ENCODE assay signal across 1 cellular context in genomic region chr6:158231551-158232444, GRCh38.
TF ChIP-seq lines count a peak whose summit lies in the region.

No MANE protein-coding gene starts in this region.

TF ChIP-seq in HepG2, 621 proteins besides CTCF, POLR2A, EP300 and RAD21 (continued from another document):
- TF ChIP-seq AHDC1 (CRISPR knock-in tag; IDR thresholded peaks at IDR 0.05; ENCODE audit: borderline replicate concordance), result no peak
- no peak for TF ChIP-seq ZNF7 (CRISPR knock-in tag; IDR thresholded peaks at IDR 0.05)
- no peak for TF ChIP-seq SMARCC2 (IDR thresholded peaks at IDR 0.05)
- TF ChIP-seq BRCA1 (CRISPR knock-in tag; IDR thresholded peaks at IDR 0.05), result no peak
- TF ChIP-seq ZFY (CRISPR knock-in tag; IDR thresholded peaks at IDR 0.05), result peak; percentile 84
- TF ChIP-seq ZNF710 (CRISPR knock-in tag; IDR thresholded peaks at IDR 0.05; ENCODE audit: borderline replicate concordance), result peak; percentile 28; the same call in 1 of the 2 replicates
- TF ChIP-seq CENPX (CRISPR knock-in tag; IDR thresholded peaks at IDR 0.05), result no peak
- TF ChIP-seq CCAR2 (optimal IDR thresholded peaks at IDR 0.05; ENCODE audit: low read depth, low read length), result no peak
